9 cellular contexts compared by ENCODE assay signal in the genomic region with DNA sequence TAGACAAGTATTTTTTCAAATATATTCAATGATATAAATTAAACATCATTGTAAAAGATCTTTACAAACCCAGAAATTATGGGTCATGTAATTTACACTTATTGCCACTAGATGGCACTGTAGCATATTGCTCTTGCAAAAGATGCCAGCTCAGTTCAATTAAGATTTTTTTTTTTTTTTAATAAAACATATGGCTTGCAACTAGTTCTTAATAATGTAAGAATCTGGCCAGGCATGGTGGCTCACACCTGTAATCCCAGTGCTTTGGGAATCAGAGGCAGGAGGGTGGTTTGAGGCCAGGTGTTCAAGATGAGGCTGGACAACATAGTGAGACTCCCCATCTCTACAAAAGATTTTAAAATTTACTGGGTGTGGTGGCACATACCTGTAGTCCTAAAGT. TPM values are rescaled to one million over a fixed set of nuclear protein-coding genes. Genes with fewer than 3 reads are reported as not detected.
DNase-seq lines count a peak whose midpoint lies in the region; ATAC-seq and TF ChIP-seq lines count a peak whose summit lies in the region.
"Had no signal": no experiment of that assay in that cellular context is flagged by ENCODE, and none has a peak within 500 bp of the region (broad histone marks: within the 10 kb centered on the region; RNA-seq: fewer than 3 reads in every experiment).

No MANE protein-coding gene starts in this region.

- intact Hi-C loops in left ventricle myocardium inferior (cut with micrococcal nuclease): loop anchor here (2.0 to 10.0 kb wide), 2 partner anchors 193 to 441 kb away; no protein-coding TSS in a partner anchor
- intact Hi-C loops in Right ventricle myocardium superior (cut with DNase I): no loop called here

- peaks cover 4% of the 10 kb centered on the region for H3K9me3 Mint-ChIP-seq in mesothelial cell of epicardium
- H3K9me3 Mint-ChIP-seq: activated naive CD8-positive, alpha-beta T cell treated with anti-CD3 and anti-CD28 coated beads, Interleukin-2, amount 10 ng/mL, durations not matched to agents 7 days and 5 days had no signal

- H3K36me3 Mint-ChIP-seq in mesothelial cell of epicardium: no peaks in the 10 kb centered on the region
- H3K36me3 Mint-ChIP-seq: activated naive CD8-positive, alpha-beta T cell treated with anti-CD3 and anti-CD28 coated beads, Interleukin-2, amount 10 ng/mL, durations not matched to agents 7 days and 5 days had no signal

- H3K36me3 ChIP-seq in left ventricle myocardium inferior: no peaks in the 10 kb centered on the region

- H3K4me3 Mint-ChIP-seq in mesothelial cell of epicardium: no peak overlapping the region
- H3K4me3 Mint-ChIP-seq: activated naive CD8-positive, alpha-beta T cell treated with anti-CD3 and anti-CD28 coated beads, Interleukin-2, amount 10 ng/mL, durations not matched to agents 7 days and 5 days had no signal

- H3K4me1 Mint-ChIP-seq in mesothelial cell of epicardium: peaks cover 5% of the 10 kb centered on the region
- H3K4me1 Mint-ChIP-seq: activated naive CD8-positive, alpha-beta T cell treated with anti-CD3 and anti-CD28 coated beads, Interleukin-2, amount 10 ng/mL, durations not matched to agents 7 days and 5 days had no signal

- H3K27ac ChIP-seq in left ventricle myocardium inferior (replicated peaks): no peak overlapping the region

- no peak overlapping the region for H3K4me3 ChIP-seq in left ventricle myocardium inferior
- H3K4me3 ChIP-seq in cardiac fibroblast (replicated peaks in 1 of 2; ENCODE audit: low read depth in 2 of 2, low read length in 2 of 2): no peak overlapping the region

- no peak for ATAC-seq in Right ventricle myocardium superior (ENCODE audit: poor library complexity)
- no peak for ATAC-seq in HG02970 (IDR thresholded peaks at IDR 0.05; ENCODE audit: low FRiP score, unreplicated experiment)
- no peak for ATAC-seq in GM19463 (IDR thresholded peaks at IDR 0.05; ENCODE audit: unreplicated experiment)

- no peak overlapping the region for H3K27ac Mint-ChIP-seq in mesothelial cell of epicardium
- H3K27ac Mint-ChIP-seq: activated naive CD8-positive, alpha-beta T cell treated with anti-CD3 and anti-CD28 coated beads, Interleukin-2, amount 10 ng/mL, durations not matched to agents 7 days and 5 days had no signal

- H3K4me1 ChIP-seq in left ventricle myocardium inferior: no peaks in the 10 kb centered on the region

- H3K27me3 Mint-ChIP-seq in mesothelial cell of epicardium (ENCODE audit: low read depth): no peaks in the 10 kb centered on the region

- DNase-seq in left ventricle myocardium inferior (no peak), Right ventricle myocardium superior (no peak), NCI-H2171 (lab: John Stamatoyannopoulos, UW) (peak; percentile 29), cardiac fibroblast (ENCODE audit: low read depth in 2 of 2) (peak; percentile 56), mesothelial cell of epicardium (ENCODE audit: low spot score in 2 of 2, unreplicated experiment in 2 of 2) (no peak)
- no peak for DNase-seq in stimulated activated CD4-positive, alpha-beta T cell treated with anti-CD3 and anti-CD28 coated beads, Interleukin-15, amount 100 ng/mL, for 24 hours
- DNase-seq: activated naive CD8-positive, alpha-beta T cell treated with anti-CD3 and anti-CD28 coated beads, Interleukin-2, amount 10 ng/mL, durations not matched to agents 7 days and 5 days had no signal

- peaks cover 10% of the 10 kb centered on the region for H3K27me3 ChIP-seq in left ventricle myocardium inferior (ENCODE audit: low read depth)

- no peaks in the 10 kb centered on the region for H3K9me3 ChIP-seq in left ventricle myocardium inferior (replicated peaks)

- TF ChIP-seq CTCF in left ventricle myocardium inferior (IDR thresholded peaks at IDR 0.05; ENCODE audit: borderline replicate concordance): peak; percentile 91
- TF ChIP-seq CTCF in cardiac fibroblast (IDR thresholded peaks at IDR 0.05; ENCODE audit: low read depth, low read length): peak; percentile 59
- TF ChIP-seq CTCF in mesothelial cell of epicardium (IDR thresholded peaks at IDR 0.05; ENCODE audit: unreplicated experiment): peak; percentile 94

RNA-seq across cellular contexts. Expression of a gene that starts 49.4 kb away (rescaled TPM):
- 22.3 TPM for total RNA-seq in left ventricle myocardium inferior
- 19.8 TPM for total RNA-seq in Right ventricle myocardium superior
- total RNA-seq in mesothelial cell of epicardium: 30.7 to 32.0 TPM (median 31.1 TPM) in 3 replicates

Comparison
In these comparisons a context has a peak if more than half of its experiments do, and no peak if none do; other contexts are left out.
1. DNase-seq: peak in NCI-H2171 (single experiment) and cardiac fibroblast (2 of 2); none in left ventricle myocardium inferior (single experiment), Right ventricle myocardium superior (single experiment), mesothelial cell of epicardium (0 of 2) and stimulated activated CD4-positive, alpha-beta T cell treated with anti-CD3 and anti-CD28 coated beads, Interleukin-15, amount 100 ng/mL, for 24 hours (single experiment).
2. Peak in every context shown above with its lines, with median percentiles within 50 percentile points of each other: CTCF ChIP-seq.